1 cellular context compared by ENCODE assay signal in genomic region chr9:95561913-95562312, GRCh38.
TF ChIP-seq lines count a peak whose summit lies in the region.

No MANE protein-coding gene starts in this region.

TF ChIP-seq in K562, 482 proteins besides CTCF, POLR2A, EP300 and RAD21 (continued from another document):
- TF ChIP-seq AFF4 (CRISPR knock-in tag; IDR thresholded peaks at IDR 0.05) = no peak
- TF ChIP-seq ETS1 (conservative IDR thresholded peaks at IDR 0.05; ENCODE audit: control insufficient read depth, low read depth, low read length) = no peak
- TF ChIP-seq HNRNPUL1 (IDR thresholded peaks at IDR 0.05; ENCODE audit: low read length) = no peak
- TF ChIP-seq HDGF (IDR thresholded peaks at IDR 0.05) = no peak
- no peak for TF ChIP-seq ZNF512 (tag; IDR thresholded peaks at IDR 0.05)
